8 cellular contexts compared by ENCODE assay signal in the genomic region with DNA sequence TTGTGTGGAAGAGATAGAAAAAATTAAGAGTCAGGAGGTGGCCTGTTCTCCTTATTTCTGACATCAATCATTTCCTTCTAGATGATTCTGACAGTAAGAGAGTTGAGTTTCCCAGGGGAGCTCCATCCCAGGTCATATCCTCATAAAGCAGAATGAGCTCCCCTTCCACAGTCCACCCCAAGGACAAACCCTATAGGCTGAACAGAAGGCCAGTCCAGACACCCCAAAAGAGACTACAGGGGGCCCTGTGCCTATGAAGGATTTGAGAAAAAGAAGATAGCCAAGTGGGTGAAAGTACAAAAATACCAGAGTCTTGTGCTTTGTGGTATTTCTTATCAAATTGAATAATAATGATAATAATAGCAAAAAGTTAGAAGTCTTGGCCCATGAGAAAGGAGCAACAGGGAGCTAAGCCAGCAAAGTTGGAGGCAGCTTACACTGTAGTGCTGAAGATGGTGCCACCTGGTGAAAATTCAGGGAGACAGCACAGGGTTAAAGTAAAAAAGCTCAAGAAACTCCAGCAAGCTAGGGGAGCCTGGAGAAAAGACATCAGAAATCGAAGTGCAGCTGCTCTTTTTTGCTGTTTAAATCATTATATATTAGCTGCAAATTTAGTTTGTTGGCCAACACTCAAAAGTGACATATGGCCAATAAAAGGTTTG. TPM values are rescaled to one million over a fixed set of nuclear protein-coding genes. Genes with fewer than 3 reads are reported as not detected.
DNase-seq lines count a peak whose midpoint lies in the region; ATAC-seq and TF ChIP-seq lines count a peak whose summit lies in the region.

No MANE protein-coding gene starts in this region.

- in situ Hi-C loops in G401 (cut with HindIII; ENCODE audit: low sequenced_read_pairs) (no loop called here), Panc1 (cut with HindIII; ENCODE audit: low pct_unique_long_range_greater_than_20kb, low sequenced_read_pairs) (no loop called here)

- H3K27ac ChIP-seq in Panc1 (ENCODE audit: low read length) (no peak overlapping the region), iPS DF 6.9 (ENCODE audit: low read length) (no peak overlapping the region), ascending aorta (no peak overlapping the region)

- no TSS peak for BruUV-seq in Panc1 (replicated peaks; lab: Mats Ljungman, UMichigan)

- H3K36me3 ChIP-seq in Panc1 (ENCODE audit: control insufficient read depth, insufficient read depth, low read length) (no peaks in the 10 kb centered on the region), iPS DF 6.9 (ENCODE audit: control insufficient read depth, insufficient read depth, low read length) (no peaks in the 10 kb centered on the region), ascending aorta (no peaks in the 10 kb centered on the region)

- WGBS in iPS DF 6.9 (ENCODE audit: insufficient coverage, insufficient read length): no CpG with 5 or more reads among the region's 1 CpG

- ATAC-seq in Panc1 (no peak; the same call in 1 of the 2 replicates), esophagus mucosa (no peak), GM18870 (IDR thresholded peaks at IDR 0.05; ENCODE audit: unreplicated experiment) (no peak)

- H3K27me3 ChIP-seq in Panc1 (ENCODE audit: control insufficient read depth, insufficient read depth, low read length) (no peaks in the 10 kb centered on the region), iPS DF 6.9 (ENCODE audit: control insufficient read depth, insufficient read depth, low read length) (no peaks in the 10 kb centered on the region), ascending aorta (no peaks in the 10 kb centered on the region)

- CTCF ChIA-PET in Panc1 (lab: Charles Lee): interaction anchor here (1.1 kb wide), 1 partner anchor 889 kb away, joined by 16 read pairs; no protein-coding TSS in a partner anchor

- H3K4me3 ChIP-seq in Panc1 (ENCODE audit: low read depth in 2 of 2, low read length in 2 of 2): no peak overlapping the region
- H3K4me3 ChIP-seq in iPS DF 6.9 (ENCODE audit: low read length): no peak overlapping the region
- H3K4me3 ChIP-seq in ascending aorta: no peak overlapping the region

- POLR2A ChIA-PET in Panc1 (lab: Charles Lee): interaction anchor here (0.7 kb wide), 1 partner anchor 20 kb away, joined by 4 read pairs; no protein-coding TSS in a partner anchor

- intact Hi-C loops in Panc1 (cut with micrococcal nuclease; ENCODE audit: unreplicated experiment) (no loop called here), ascending aorta (cut with DNase I) (loop anchor here (10.0 kb wide), 1 partner anchor 60 kb away; no protein-coding TSS in a partner anchor)

- no peaks in the 10 kb centered on the region for H3K4me1 ChIP-seq in Panc1 (ENCODE audit: control insufficient read depth, insufficient read depth, low read length)
- H3K4me1 ChIP-seq in iPS DF 6.9 (ENCODE audit: control insufficient read depth, insufficient read depth, low read length): no peaks in the 10 kb centered on the region
- H3K4me1 ChIP-seq in ascending aorta: peaks cover 0 to 7% of the 10 kb centered on the region in 2 donors

- DNase-seq in G401 (ENCODE audit: low spot score): peak; percentile 44
- peak; percentile 31 for DNase-seq in HPDE6-E6E7 (ENCODE audit: extremely low spot score)
- DNase-seq in Panc1 (ENCODE audit: low read depth, low spot score): peak; percentile 8
- peak; percentile 39 for DNase-seq in iPS DF 6.9 (ENCODE audit: low read depth, low spot score)
- no peak for DNase-seq in DMS79 (lab: John Stamatoyannopoulos, UW)
- no peak for DNase-seq in ascending aorta (ENCODE audit: low spot score in 2 of 2)

- TF ChIP-seq CTCF in Panc1 (IDR thresholded peaks at IDR 0.05): peak; percentile 62
- peak in 1 of 3 experiments; percentile 52 for TF ChIP-seq CTCF in ascending aorta (IDR thresholded peaks at IDR 0.05)

- H3K9me3 ChIP-seq in Panc1 (ENCODE audit: control insufficient read depth, insufficient read depth, low read depth, low read length): no peaks in the 10 kb centered on the region
- H3K9me3 ChIP-seq in iPS DF 6.9 (ENCODE audit: control insufficient read depth, insufficient read depth, low read length): no peaks in the 10 kb centered on the region
- no peaks in the 10 kb centered on the region for H3K9me3 ChIP-seq in ascending aorta

RNA-seq across cellular contexts. Expression of a gene that starts 35.9 kb away (rescaled TPM):
- not detected in 2 replicates for total RNA-seq in G401 (2014; rRNA removed; shearing (Covaris generic))
- total RNA-seq in Panc1 (2021; ENCODE audit: unreplicated experiment) (not detected), ascending aorta (not detected), esophagus mucosa (not detected)
- polyA plus RNA-seq in Panc1 (2012; ENCODE audit: insufficient read length): 0.35 TPM

Comparison
In these comparisons a context has a peak if more than half of its experiments do, and no peak if none do; other contexts are left out.
1. DNase-seq: peak in G401 (single experiment), HPDE6-E6E7 (single experiment), Panc1 (single experiment) and iPS DF 6.9 (single experiment); none in DMS79 (single experiment) and ascending aorta (0 of 2).